ENCODE assay signal across 13 cellular contexts in genomic region chr9:104280216-104280585, GRCh38.
"Had no signal": no experiment of that assay in that cellular context is flagged by ENCODE, and none has a peak within 500 bp of the region (broad histone marks: within the 10 kb centered on the region; RNA-seq: fewer than 3 reads in every experiment).

No MANE protein-coding gene starts in this region.

- H3K27ac Mint-ChIP-seq: activated naive CD4-positive, alpha-beta T cell treated with anti-CD3 and anti-CD28 coated beads, Interleukin-2, amount 50 U/mL, for 24 hours; naive B cell; T-helper 2 cell treated with Interferon-gamma antibody and Interleukin-4, amounts not matched to agents 5 μg/mL and 100 μg/mL, for 36 hours had no signal

- H3K4me1 Mint-ChIP-seq: activated naive CD4-positive, alpha-beta T cell treated with anti-CD3 and anti-CD28 coated beads, Interleukin-2, amount 50 U/mL, for 24 hours; naive B cell had no signal

- H3K27me3 Mint-ChIP-seq: activated naive CD4-positive, alpha-beta T cell treated with anti-CD3 and anti-CD28 coated beads, Interleukin-2, amount 50 U/mL, for 24 hours; naive B cell had no signal

- H3K27ac ChIP-seq: coronary artery, lower lobe of right lung, parathyroid adenoma, tibial nerve had no signal

- H3K4me3 ChIP-seq: lower lobe of right lung, tibial nerve had no signal

- H3K79me2 ChIP-seq: parathyroid adenoma had no signal

- H3K4me3 Mint-ChIP-seq: activated naive CD4-positive, alpha-beta T cell treated with anti-CD3 and anti-CD28 coated beads, Interleukin-2, amount 50 U/mL, for 24 hours; naive B cell; T-helper 2 cell treated with Interferon-gamma antibody and Interleukin-4, amounts not matched to agents 5 μg/mL and 100 μg/mL, for 36 hours had no signal

- H3K9ac ChIP-seq: parathyroid adenoma had no signal

- H3K27me3 ChIP-seq: tibial nerve had no signal

- DNase-seq: anterior cingulate cortex; caudate nucleus; effector CD8-positive, alpha-beta T cell; hypothalamus; left cardiac atrium; lower lobe of right lung; midbrain; naive B cell had no signal

- H3K9me3 ChIP-seq: lower lobe of right lung, tibial nerve had no signal

- H3K36me3 ChIP-seq: lower lobe of right lung, tibial nerve had no signal

- H3K9me3 Mint-ChIP-seq: T-helper 2 cell treated with Interferon-gamma antibody and Interleukin-4, amounts not matched to agents 5 μg/mL and 100 μg/mL, for 36 hours had no signal

- ATAC-seq: lower lobe of right lung had no signal

- H2AFZ ChIP-seq: parathyroid adenoma had no signal

- H3K4me1 ChIP-seq: lower lobe of right lung, parathyroid adenoma had no signal

- H3K36me3 Mint-ChIP-seq: activated naive CD4-positive, alpha-beta T cell treated with anti-CD3 and anti-CD28 coated beads, Interleukin-2, amount 50 U/mL, for 24 hours; naive B cell had no signal
